ENCODE assay signal across 18 cellular contexts in genomic region chr20:56091635-56092180, GRCh38.
DNase-seq lines count a peak whose midpoint lies in the region; ATAC-seq, FAIRE-seq and TF ChIP-seq lines count a peak whose summit lies in the region.
"Had no signal": no experiment of that assay in that cellular context is flagged by ENCODE, and none has a peak within 500 bp of the region (broad histone marks: within the 10 kb centered on the region; RNA-seq: fewer than 3 reads in every experiment).

No MANE protein-coding gene starts in this region.

- no peak overlapping the region for H3K18ac ChIP-seq in trophoblast cell (ENCODE audit: low read length)

- no peaks in the 10 kb centered on the region for H3K36me3 ChIP-seq in mammary epithelial cell (ENCODE audit: insufficient read depth, low read length)
- no peaks in the 10 kb centered on the region for H3K36me3 ChIP-seq in trophoblast cell (ENCODE audit: control insufficient read depth in 1 of 2, insufficient read depth in 2 of 2, low read length in 2 of 2)
- no peaks in the 10 kb centered on the region for H3K36me3 ChIP-seq in pancreas
- H3K36me3 ChIP-seq: WERI-Rb-1 had no signal

- peaks cover 7% of the 10 kb centered on the region for H3K36me3 Mint-ChIP-seq in natural killer cell
- H3K36me3 Mint-ChIP-seq: CD8-positive, alpha-beta T cell had no signal

- H3K14ac ChIP-seq in trophoblast cell (ENCODE audit: low read length) = no peak overlapping the region

- H3K4me3 Mint-ChIP-seq in natural killer cell = no peak overlapping the region
- H3K4me3 Mint-ChIP-seq: activated naive CD8-positive, alpha-beta T cell; activated T-helper 17 cell treated with anti-CD3 and anti-CD28 coated beads, Interleukin-2, amount 50 U/mL, for 72 hours; CD8-positive, alpha-beta T cell had no signal

- no peaks in the 10 kb centered on the region for H3K79me1 ChIP-seq in trophoblast cell (ENCODE audit: low read length)

- no peak overlapping the region for H3K27ac Mint-ChIP-seq in natural killer cell
- H3K27ac Mint-ChIP-seq: activated naive CD8-positive, alpha-beta T cell; activated T-helper 17 cell treated with anti-CD3 and anti-CD28 coated beads, Interleukin-2, amount 50 U/mL, for 72 hours; CD8-positive, alpha-beta T cell had no signal

- no peaks in the 10 kb centered on the region for H4K20me1 ChIP-seq in mammary epithelial cell (ENCODE audit: insufficient read depth, low read length)

- no peak for FAIRE-seq in pancreas (lab: Jason Lieb, UNC)
- FAIRE-seq: small intestine had no signal

- no peak overlapping the region for H2BK120ac ChIP-seq in trophoblast cell (ENCODE audit: insufficient read depth, low read length, poor library complexity)

- H3K23ac ChIP-seq in trophoblast cell (ENCODE audit: low read length) = no peak overlapping the region

- no peak overlapping the region for H3K4me3 ChIP-seq in mammary epithelial cell (replicated peaks in 1 of 3; ENCODE audit: insufficient read depth in 1 of 3, low read depth in 2 of 3, low read length in 3 of 3)
- no peak overlapping the region for H3K4me3 ChIP-seq in trophoblast cell (ENCODE audit: low read depth, low read length)
- no peak overlapping the region for H3K4me3 ChIP-seq in pancreas
- H3K4me3 ChIP-seq: GM23248, SK-N-MC had no signal

- H3K9ac ChIP-seq in mammary epithelial cell (ENCODE audit: insufficient read depth, low read length) (no peak overlapping the region), trophoblast cell (ENCODE audit: low read length) (no peak overlapping the region)
- H3K9ac ChIP-seq: GM23248 had no signal

- dilution Hi-C loops in mammary epithelial cell (cut with HindIII; ENCODE audit: low sequenced_read_pairs) = no loop called here

- H3K27me3 Mint-ChIP-seq in natural killer cell (ENCODE audit: low read depth in 2 of 2) = peaks cover 0 to 4% of the 10 kb centered on the region in 2 donors

- CTCF ChIA-PET in mammary epithelial cell (lab: Charles Lee; ENCODE audit: low non-redundant PET) = no interaction called here

- H3K27me3 ChIP-seq in mammary epithelial cell (ENCODE audit: insufficient read depth, low read length) = no peaks in the 10 kb centered on the region
- no peaks in the 10 kb centered on the region for H3K27me3 ChIP-seq in trophoblast cell (ENCODE audit: insufficient read depth, low read length)
- H3K27me3 ChIP-seq in pancreas = peaks cover 0 to 6% (median 0%) of the 10 kb centered on the region in 4 donors

- H2BK5ac ChIP-seq in trophoblast cell (ENCODE audit: low read depth, low read length, poor library complexity) = no peak overlapping the region

- BruUV-seq in mammary epithelial cell (replicated peaks; lab: Mats Ljungman, UMichigan) = no TSS peak

- no peaks in the 10 kb centered on the region for H3K4me1 Mint-ChIP-seq in natural killer cell
- H3K4me1 Mint-ChIP-seq: activated T-helper 17 cell treated with anti-CD3 and anti-CD28 coated beads, Interleukin-2, amount 50 U/mL, for 72 hours had no signal

- no peak for TF ChIP-seq CTCF in mammary epithelial cell (conservative IDR thresholded peaks at IDR 0.05 in 1 of 2, IDR thresholded peaks at IDR 0.05 in 1 of 2; ENCODE audit: extremely low read depth in 1 of 2, insufficient read depth in 1 of 2, low read depth in 1 of 2, low read length in 2 of 2)
- no peak for TF ChIP-seq CTCF in pancreas (IDR thresholded peaks at IDR 0.05)
- no peak for TF ChIP-seq CTCF in natural killer cell (IDR thresholded peaks at IDR 0.05)

- no peaks in the 10 kb centered on the region for H3K79me2 ChIP-seq in mammary epithelial cell (ENCODE audit: insufficient read depth, low read length)
- H3K79me2 ChIP-seq in trophoblast cell (ENCODE audit: control insufficient read depth, insufficient read depth, low read length, poor library complexity) = no peaks in the 10 kb centered on the region

- no peak for ATAC-seq in pancreas
- no peak for ATAC-seq in natural killer cell
- no peak for ATAC-seq in GM19395 (IDR thresholded peaks at IDR 0.05; ENCODE audit: unreplicated experiment)
- ATAC-seq: activated T-helper 17 cell treated with anti-CD3 and anti-CD28 coated beads, Interleukin-2, amount 50 U/mL, for 72 hours; CD8-positive, alpha-beta T cell; left cardiac atrium had no signal

- H2BK12ac ChIP-seq in trophoblast cell (ENCODE audit: low read length) = no peak overlapping the region

- H3K4me1 ChIP-seq in mammary epithelial cell (ENCODE audit: insufficient read depth, low read length) = no peaks in the 10 kb centered on the region
- H3K4me1 ChIP-seq in trophoblast cell (ENCODE audit: control insufficient read depth in 1 of 2, insufficient read depth in 2 of 2, low read length in 2 of 2) = no peaks in the 10 kb centered on the region
- H3K4me1 ChIP-seq in pancreas = no peaks in the 10 kb centered on the region

- WGBS in mammary epithelial cell (ENCODE audit: low coverage, missing lambda C conversion rate) = 0% methylated on average over 1 of the region's 1 CpG
- WGBS in trophoblast cell (ENCODE audit: extremely low coverage, insufficient coverage, insufficient read length) = no CpG with 5 or more reads among the region's 1 CpG
- 11 to 13% methylated on average over 1 of the region's 1 CpG for WGBS in pancreas, 2 donors

- H3K9me3 ChIP-seq in mammary epithelial cell (replicated peaks; ENCODE audit: insufficient read depth, low read length) (no peaks in the 10 kb centered on the region), trophoblast cell (ENCODE audit: insufficient read depth, low read depth, low read length) (peaks cover 14% of the 10 kb centered on the region), pancreas (no peaks in the 10 kb centered on the region)

- H4K12ac ChIP-seq in trophoblast cell (ENCODE audit: low read depth, low read length) = no peak overlapping the region

- intact Hi-C loops in mammary epithelial cell (cut with micrococcal nuclease) (no loop called here), pancreas (cut with DNase I) (no loop called here), natural killer cell (cut with micrococcal nuclease) (no loop called here)

- H2AFZ ChIP-seq in mammary epithelial cell (ENCODE audit: low read depth, low read length) (no peak overlapping the region), trophoblast cell (ENCODE audit: insufficient read depth, low read length, poor library complexity) (no peak overlapping the region)
- H2AFZ ChIP-seq: GM23248 had no signal

- in situ Hi-C loops in mammary epithelial cell (cut with MboI; ENCODE audit: low sequenced_read_pairs in 2 of 2) = no loop called here

- H3K9me3 Mint-ChIP-seq in natural killer cell = peaks cover 6 to 10% of the 10 kb centered on the region in 2 donors

- H3K27ac ChIP-seq in mammary epithelial cell (ENCODE audit: insufficient read depth, low read depth, low read length) (no peak overlapping the region), trophoblast cell (ENCODE audit: low read depth, low read length) (no peak overlapping the region), pancreas (no peak overlapping the region)
- H3K27ac ChIP-seq: GM23248, SK-N-MC, WERI-Rb-1 had no signal

- no peak overlapping the region for H3K4ac ChIP-seq in trophoblast cell (ENCODE audit: low read depth, low read length)

- no peak overlapping the region for H3K4me2 ChIP-seq in mammary epithelial cell (ENCODE audit: insufficient read depth, low read depth, low read length)
- H3K4me2 ChIP-seq in trophoblast cell (ENCODE audit: low read length) = no peak overlapping the region

- H4K8ac ChIP-seq in trophoblast cell (ENCODE audit: low read depth, low read length) = no peak overlapping the region

- peak; percentile 36 for DNase-seq in HK-2 (ENCODE audit: unreplicated experiment)
- DNase-seq in M059J (ENCODE audit: low read depth) = peak; percentile 19
- peak; percentile 42 for DNase-seq in mammary epithelial cell
- peak; percentile 42 to 47 for DNase-seq in trophoblast cell
- DNase-seq in pancreas = no peak
- no peak for DNase-seq in natural killer cell
- DNase-seq: aorta; CD8-positive, alpha-beta T cell; GM23248; left cardiac atrium; NCI-H1436; nucleus accumbens; small intestine; WERI-Rb-1 had no signal

- no peak overlapping the region for H4K91ac ChIP-seq in trophoblast cell (ENCODE audit: low read depth, low read length)

- H2AK5ac ChIP-seq in trophoblast cell (ENCODE audit: low read length) = no peak overlapping the region

Comparison
In these comparisons a context has a peak if more than half of its experiments do, and no peak if none do; other contexts are left out.
1. DNase-seq: peak in HK-2 (single experiment), M059J (single experiment), mammary epithelial cell (single experiment) and trophoblast cell (2 of 2); none in pancreas (0 of 6) and natural killer cell (single experiment).